Comparison of ENCODE assay signal across 11 cellular contexts in genomic region chr6:154403803-154404202, GRCh38. TPM values are rescaled to one million over a fixed set of nuclear protein-coding genes. Genes with fewer than 3 reads are reported as not detected.
DNase-seq lines count a peak whose midpoint lies in the region; ATAC-seq and TF ChIP-seq lines count a peak whose summit lies in the region.
"Had no signal": no experiment of that assay in that cellular context is flagged by ENCODE, and none has a peak within 500 bp of the region (broad histone marks: within the 10 kb centered on the region; RNA-seq: fewer than 3 reads in every experiment).

No MANE protein-coding gene starts in this region.

- ATAC-seq in HG03571 (IDR thresholded peaks at IDR 0.05; ENCODE audit: unreplicated experiment) (no peak), GM21381 (IDR thresholded peaks at IDR 0.05; ENCODE audit: unreplicated experiment) (no peak)

- TF ChIP-seq POLR2A in stomach (IDR thresholded peaks at IDR 0.05): no peak

- peaks cover 2% of the 10 kb centered on the region for H3K27me3 Mint-ChIP-seq in activated naive CD4-positive, alpha-beta T cell treated with anti-CD3 and anti-CD28 coated beads for 36 hours (ENCODE audit: low read depth)
- H3K27me3 Mint-ChIP-seq: stimulated activated naive CD8-positive, alpha-beta T cell treated with anti-CD3 and anti-CD28 coated beads, Interleukin-15, Interleukin-2, amounts not matched to agents 100 ng/mL and 50 ng/mL, for 24 hours had no signal

- H3K27ac Mint-ChIP-seq in activated naive CD4-positive, alpha-beta T cell treated with anti-CD3 and anti-CD28 coated beads for 36 hours: no peak overlapping the region
- H3K27ac Mint-ChIP-seq: naive B cell; stimulated activated naive CD8-positive, alpha-beta T cell treated with anti-CD3 and anti-CD28 coated beads, Interleukin-15, Interleukin-2, amounts not matched to agents 100 ng/mL and 50 ng/mL, for 24 hours had no signal

- TF ChIP-seq EP300 in stomach (IDR thresholded peaks at IDR 0.05): no peak

- no peaks in the 10 kb centered on the region for H3K36me3 Mint-ChIP-seq in activated naive CD4-positive, alpha-beta T cell treated with anti-CD3 and anti-CD28 coated beads for 36 hours (ENCODE audit: low read depth)
- H3K36me3 Mint-ChIP-seq: naive B cell had no signal

- no peaks in the 10 kb centered on the region for H3K9me3 ChIP-seq in stomach

- no peak for TF ChIP-seq CTCF in fibroblast of the aortic adventitia (IDR thresholded peaks at IDR 0.05; ENCODE audit: insufficient read depth, low read length)
- TF ChIP-seq CTCF in stomach (IDR thresholded peaks at IDR 0.05): no peak

- peaks cover 0 to 15% (median 7%) of the 10 kb centered on the region in 4 donors for H3K4me1 ChIP-seq in stomach

- intact Hi-C loops in stomach (cut with DNase I; ENCODE audit: low total_unique reads): no loop called here
- intact Hi-C loops in activated naive CD4-positive, alpha-beta T cell treated with anti-CD3 and anti-CD28 coated beads for 36 hours (cut with micrococcal nuclease): no loop called here

- H3K4me3 ChIP-seq in fibroblast of the aortic adventitia (ENCODE audit: low read depth, low read length): no peak overlapping the region
- H3K4me3 ChIP-seq in stomach: no peak overlapping the region

- no peaks in the 10 kb centered on the region for H3K9me3 Mint-ChIP-seq in activated naive CD4-positive, alpha-beta T cell treated with anti-CD3 and anti-CD28 coated beads for 36 hours
- H3K9me3 Mint-ChIP-seq: central memory CD8-positive, alpha-beta T cell; stimulated activated naive CD8-positive, alpha-beta T cell treated with anti-CD3 and anti-CD28 coated beads, Interleukin-15, Interleukin-2, amounts not matched to agents 100 ng/mL and 50 ng/mL, for 24 hours had no signal

- peaks cover 5% of the 10 kb centered on the region for H3K4me1 Mint-ChIP-seq in activated naive CD4-positive, alpha-beta T cell treated with anti-CD3 and anti-CD28 coated beads for 36 hours (ENCODE audit: low read depth)
- H3K4me1 Mint-ChIP-seq: central memory CD8-positive, alpha-beta T cell; naive B cell had no signal

- no peak overlapping the region for H3K4me3 Mint-ChIP-seq in activated naive CD4-positive, alpha-beta T cell treated with anti-CD3 and anti-CD28 coated beads for 36 hours
- H3K4me3 Mint-ChIP-seq: central memory CD8-positive, alpha-beta T cell; naive B cell; stimulated activated naive CD8-positive, alpha-beta T cell treated with anti-CD3 and anti-CD28 coated beads, Interleukin-15, Interleukin-2, amounts not matched to agents 100 ng/mL and 50 ng/mL, for 24 hours had no signal

- CTCF ChIA-PET in activated naive CD4-positive, alpha-beta T cell treated with anti-CD3 and anti-CD28 coated beads for 36 hours (lab: Charles Lee): no interaction called here

- DNase-seq in NCI-H345 (lab: John Stamatoyannopoulos, UW) (peak; percentile 53), NCI-H345 treated with DMSO at 0.1 percent for 48 hours (lab: John Stamatoyannopoulos, UW; ENCODE audit: unreplicated experiment) (no peak), NCI-H2227 treated with DMSO at 0.1 percent for 48 hours (lab: John Stamatoyannopoulos, UW) (peak; percentile 1), fibroblast of the aortic adventitia (ENCODE audit: low read depth) (peak; percentile 71), stomach (peak; percentile 31)
- DNase-seq in activated naive CD4-positive, alpha-beta T cell treated with anti-CD3 and anti-CD28 coated beads for 36 hours: no peak
- DNase-seq: naive B cell had no signal

- 20 to 28% (median 24%) methylated on average over 3 of the region's 3 CpGs for WGBS in stomach, 5 donors

- H3K27me3 ChIP-seq in stomach: no peaks in the 10 kb centered on the region

- peak overlapping the region in 1 of 5 donors; percentile 24 for H3K27ac ChIP-seq in stomach

- H3K36me3 ChIP-seq in stomach: peaks cover 7 to 35% (median 31%) of the 10 kb centered on the region in 4 donors

RNA-seq across cellular contexts. Expression of gene IPCEF1, which starts 47.2 kb away (rescaled TPM):
- total RNA-seq in fibroblast of the aortic adventitia (ENCODE audit: low replicate concordance) (0.54 and 1.3 TPM in 2 replicates), stomach (10 to 100 TPM in 2 of 5 donors, under 1 TPM in 1, not detected in 2; under 0.01 to 47.1 (median 10.1) TPM)
- polyA plus RNA-seq in stomach: 1 to 10 TPM in 1 of 3 donors, under 1 TPM in 2; 0.44 to 1.8 (median 0.98) TPM
- total RNA-seq in activated naive CD4-positive, alpha-beta T cell treated with anti-CD3 and anti-CD28 coated beads for 36 hours: 10 to 100 TPM; 24.4 to 25.2 TPM

Comparison
In these comparisons a context has a peak if more than half of its experiments do, and no peak if none do; other contexts are left out.
1. DNase-seq: peak in NCI-H345 (single experiment), NCI-H2227 treated with DMSO at 0.1 percent for 48 hours (single experiment), fibroblast of the aortic adventitia (single experiment) and stomach (single experiment); none in NCI-H345 treated with DMSO at 0.1 percent for 48 hours (single experiment) and activated naive CD4-positive, alpha-beta T cell treated with anti-CD3 and anti-CD28 coated beads for 36 hours (single experiment).